Comparison of ENCODE assay signal across 23 cellular contexts in the genomic region with DNA sequence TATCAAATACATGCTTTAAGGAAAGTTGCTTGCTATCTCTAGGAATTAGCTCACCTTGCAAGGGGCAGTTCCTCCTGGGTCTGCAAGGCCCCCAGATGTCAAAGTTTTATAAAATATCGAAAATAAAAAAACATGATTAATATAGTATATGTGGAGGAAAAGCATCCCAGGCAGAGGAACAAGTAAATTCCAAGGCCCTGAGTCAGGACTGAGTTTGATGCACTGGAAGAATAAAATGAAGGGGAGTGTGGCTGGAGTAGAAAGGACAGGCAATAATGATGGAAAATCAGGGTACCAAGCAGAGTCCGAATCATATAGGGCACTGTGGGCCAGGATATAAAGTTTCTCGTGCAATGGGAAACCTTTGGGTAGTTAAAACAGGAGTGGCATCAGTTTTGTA.
A peak's percentile ranks its signal among the peaks of the same experiment; 100 is the strongest.
DNase-seq lines count a peak whose midpoint lies in the region; ATAC-seq and TF ChIP-seq lines count a peak whose summit lies in the region.
"Had no signal": no experiment of that assay in that cellular context is flagged by ENCODE, and none has a peak within 500 bp of the region (broad histone marks: within the 10 kb centered on the region; RNA-seq: fewer than 3 reads in every experiment).

No MANE protein-coding gene starts in this region.

- peaks cover 46% of the 10 kb centered on the region for H3K4me1 ChIP-seq in adipocyte (ENCODE audit: control insufficient read depth, insufficient read depth, low read length)

- H3K4me3 ChIP-seq in adipocyte (ENCODE audit: low read length) (no peak overlapping the region), fibroblast of mammary gland (ENCODE audit: control insufficient read depth, low read depth, low read length) (no peak overlapping the region)
- H3K4me3 ChIP-seq: left ventricle myocardium inferior, neural progenitor cell, thyroid gland had no signal

- H3K9me3 Mint-ChIP-seq in activated T-cell treated with anti-CD3 and anti-CD28 coated beads, Interleukin-2, amount 50 U/mL, for 4 hours = no peaks in the 10 kb centered on the region
- H3K9me3 Mint-ChIP-seq: activated T-helper 17 cell treated with anti-CD3 and anti-CD28 coated beads, Interleukin-2, amount 50 U/mL, for 72 hours; H9; neural progenitor cell had no signal

- no peak overlapping the region for H3K9ac ChIP-seq in adipocyte (ENCODE audit: low read length)
- H3K9ac ChIP-seq: neural progenitor cell had no signal

- peaks cover 1% of the 10 kb centered on the region for H3K4me1 Mint-ChIP-seq in activated T-cell treated with anti-CD3 and anti-CD28 coated beads, Interleukin-2, amount 50 U/mL, for 4 hours (ENCODE audit: low read depth)
- H3K4me1 Mint-ChIP-seq: activated CD8-positive, alpha-beta memory T cell treated with anti-CD3 and anti-CD28 coated beads, Interleukin-2, amount 10 ng/mL, durations not matched to agents 7 days and 5 days had no signal

- no peaks in the 10 kb centered on the region for H3K36me3 Mint-ChIP-seq in activated T-cell treated with anti-CD3 and anti-CD28 coated beads, Interleukin-2, amount 50 U/mL, for 4 hours (ENCODE audit: insufficient read depth)
- H3K36me3 Mint-ChIP-seq: activated CD8-positive, alpha-beta memory T cell treated with anti-CD3 and anti-CD28 coated beads, Interleukin-2, amount 10 ng/mL, durations not matched to agents 7 days and 5 days; neural progenitor cell had no signal

- no peak overlapping the region for H3K4me3 Mint-ChIP-seq in activated T-cell treated with anti-CD3 and anti-CD28 coated beads, Interleukin-2, amount 50 U/mL, for 4 hours
- H3K4me3 Mint-ChIP-seq: activated CD8-positive, alpha-beta memory T cell treated with anti-CD3 and anti-CD28 coated beads, Interleukin-2, amount 10 ng/mL, durations not matched to agents 7 days and 5 days; activated T-helper 17 cell treated with anti-CD3 and anti-CD28 coated beads, Interleukin-2, amount 50 U/mL, for 72 hours; H9; neural progenitor cell had no signal

- H3K9me3 ChIP-seq in adipocyte (ENCODE audit: control insufficient read depth, low read length) = no peaks in the 10 kb centered on the region
- H3K9me3 ChIP-seq: left ventricle myocardium inferior, thyroid gland had no signal

- DNase-seq in HCEC 1CT = peak; percentile 44
- DNase-seq in adipocyte (ENCODE audit: low read depth) = peak; percentile 68
- peak; percentile 54 for DNase-seq in fibroblast of mammary gland (ENCODE audit: low read depth)
- DNase-seq in stromal cell of bone marrow (ENCODE audit: low read depth) = peak; percentile 36
- DNase-seq in NCI-H748 (lab: John Stamatoyannopoulos, UW; ENCODE audit: unreplicated experiment) = no peak
- DNase-seq in activated T-cell treated with anti-CD3 and anti-CD28 coated beads, Interleukin-2, amount 50 U/mL, for 4 hours = no peak
- DNase-seq in MV-4-11 (lab: John Stamatoyannopoulos, UW) = no peak
- DNase-seq: activated CD4-positive, alpha-beta T cell treated with anti-CD3 and anti-CD28 coated beads for 48 hours; activated CD8-positive, alpha-beta memory T cell treated with anti-CD3 and anti-CD28 coated beads, Interleukin-2, amount 10 ng/mL, durations not matched to agents 7 days and 5 days; DMS79 treated with DMSO at 0.1 percent for 48 hours; H9; Karpas-422; left ventricle myocardium inferior; NCI-H1048; NCI-H2029; NCI-H510A; small intestine; stimulated activated CD4-positive, alpha-beta T cell treated with anti-CD3 and anti-CD28 coated beads, Interleukin-2, amount 100 ng/mL, for 48 hours; stimulated activated naive CD4-positive, alpha-beta T cell treated with Interleukin-2 at 50 U/mL for 16 hours; thyroid gland had no signal

- H3K36me3 ChIP-seq in adipocyte (ENCODE audit: control insufficient read depth, insufficient read depth, low read length, severe bottlenecking) = no peaks in the 10 kb centered on the region
- H3K36me3 ChIP-seq: left ventricle myocardium inferior, neural progenitor cell, thyroid gland had no signal

- TF ChIP-seq CTCF in fibroblast of mammary gland (conservative IDR thresholded peaks at IDR 0.05; ENCODE audit: control insufficient read depth, insufficient read depth, low read depth, low read length) = no peak

- peaks cover 5% of the 10 kb centered on the region for H3K27me3 Mint-ChIP-seq in activated T-cell treated with anti-CD3 and anti-CD28 coated beads, Interleukin-2, amount 50 U/mL, for 4 hours (ENCODE audit: low read depth)

- no peaks in the 10 kb centered on the region for H3K27me3 ChIP-seq in adipocyte (replicated peaks; ENCODE audit: control insufficient read depth, insufficient read depth, low read length)
- H3K27me3 ChIP-seq: neural progenitor cell, thyroid gland had no signal

- ATAC-seq in activated T-cell treated with anti-CD3 and anti-CD28 coated beads, Interleukin-2, amount 50 U/mL, for 4 hours = no peak
- ATAC-seq: activated CD8-positive, alpha-beta memory T cell treated with anti-CD3 and anti-CD28 coated beads, Interleukin-2, amount 10 ng/mL, durations not matched to agents 7 days and 5 days; activated T-helper 17 cell treated with anti-CD3 and anti-CD28 coated beads, Interleukin-2, amount 50 U/mL, for 72 hours; Right ventricle myocardium inferior had no signal

Comparison
In these comparisons a context has a peak if more than half of its experiments do, and no peak if none do; other contexts are left out.
1. DNase-seq: peak in HCEC 1CT (single experiment), adipocyte (single experiment), fibroblast of mammary gland (single experiment) and stromal cell of bone marrow (single experiment); none in NCI-H748 (single experiment), activated T-cell treated with anti-CD3 and anti-CD28 coated beads, Interleukin-2, amount 50 U/mL, for 4 hours (single experiment) and MV-4-11 (single experiment).